In the genomic region with DNA sequence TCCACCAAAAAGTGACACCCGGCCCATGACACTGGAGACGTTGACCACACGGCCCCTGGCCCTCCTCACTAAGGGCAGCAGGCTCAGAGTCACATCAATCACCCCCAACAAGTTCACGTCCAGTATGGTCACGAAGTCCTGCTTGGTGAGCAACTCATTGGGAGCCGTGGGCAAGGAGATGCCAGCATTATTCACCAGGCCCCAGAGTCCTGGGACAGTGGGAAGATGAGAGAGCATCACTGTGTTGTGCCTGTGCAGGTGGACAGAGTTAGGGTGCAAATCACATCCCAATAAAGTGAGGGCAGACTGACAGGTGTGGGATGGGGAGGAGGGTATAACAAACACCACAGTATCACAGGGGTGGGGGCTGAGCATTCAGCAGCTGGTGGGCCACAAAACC, we compare ENCODE assay signal across 22 cellular contexts. TPM values are rescaled to one million over a fixed set of nuclear protein-coding genes. Genes with fewer than 3 reads are reported as not detected.
A peak's percentile ranks its signal among the peaks of the same experiment; 100 is the strongest.
DNase-seq lines count a peak whose midpoint lies in the region; ATAC-seq, FAIRE-seq and TF ChIP-seq lines count a peak whose summit lies in the region.
"Had no signal": no experiment of that assay in that cellular context is flagged by ENCODE, and none has a peak within 500 bp of the region (broad histone marks: within the 10 kb centered on the region; RNA-seq: fewer than 3 reads in every experiment).

No MANE protein-coding gene starts in this region.

- SMC1A ChIA-PET in GM12878 (lab: Charles Lee; ENCODE audit: uncharacterized antibody, unreplicated experiment) = no interaction called here

- TF ChIP-seq CTCF in GM13976 (IDR thresholded peaks at IDR 0.05; ENCODE audit: borderline replicate concordance, control extremely low read depth, extremely low read depth, insufficient read depth, missing control alignments) = no peak
- TF ChIP-seq CTCF in GM12878 (IDR thresholded peaks at IDR 0.05 in 2 of 3, conservative IDR thresholded peaks at IDR 0.05 in 1 of 3; ENCODE audit: control insufficient read depth in 2 of 3, extremely low read depth in 1 of 3, insufficient read depth in 1 of 3, low read depth in 3 of 3, low read length in 3 of 3) = no peak
- TF ChIP-seq CTCF in keratinocyte (optimal IDR thresholded peaks at IDR 0.05 in 1 of 3, IDR thresholded peaks at IDR 0.05 in 1 of 3, conservative IDR thresholded peaks at IDR 0.05 in 1 of 3; ENCODE audit: extremely low read depth in 1 of 3, insufficient read depth in 2 of 3, low read length in 3 of 3) = no peak

- peak; percentile 3 for DNase-seq in GM13976 (ENCODE audit: low spot score)
- DNase-seq in GM12878 (ENCODE audit: low read depth, low spot score) = no peak
- DNase-seq in keratinocyte (ENCODE audit: low read depth, low spot score) = no peak
- no peak for DNase-seq in urothelium cell line (ENCODE audit: low spot score)
- DNase-seq in MV-4-11 (lab: John Stamatoyannopoulos, UW) = no peak
- DNase-seq: COR-L47, DMS153, DND-41, GDM1, H7, KBM-7 had no signal

- no peak overlapping the region for H3K4me3 ChIP-seq in GM12878
- H3K4me3 ChIP-seq in keratinocyte (ENCODE audit: control insufficient read depth in 2 of 3, extremely low read depth in 1 of 3, insufficient read depth in 2 of 3, low read depth in 1 of 3, low read length in 3 of 3) = no peak overlapping the region
- H3K4me3 ChIP-seq: A549, GM23248 had no signal

- intact Hi-C loops in GM12878 (cut with micrococcal nuclease; ENCODE audit: unreplicated experiment) = no loop called here

- H3K27me3 ChIP-seq in GM12878 (replicated peaks in 1 of 2; ENCODE audit: control insufficient read depth in 2 of 2, insufficient read depth in 2 of 2, low read length in 1 of 2) (no peaks in the 10 kb centered on the region; a peak in 3 of 4 replicates), keratinocyte (ENCODE audit: control insufficient read depth, extremely low read depth, insufficient read depth, low read length) (no peaks in the 10 kb centered on the region)

- TF ChIP-seq EP300 in GM12878 (IDR thresholded peaks at IDR 0.05; ENCODE audit: borderline replicate concordance in 1 of 2, control insufficient read depth in 1 of 2, low read depth in 2 of 2, low read length in 2 of 2) = no peak

- no peaks in the 10 kb centered on the region for H3K4me1 ChIP-seq in GM12878 (ENCODE audit: control insufficient read depth, insufficient read depth, low read length)
- peaks cover 18% of the 10 kb centered on the region for H3K4me1 ChIP-seq in keratinocyte (ENCODE audit: control insufficient read depth, extremely low read depth, insufficient read depth, low read length)

- FAIRE-seq in GM12878 (lab: Jason Lieb, UNC) (peak; percentile 35), keratinocyte (lab: Jason Lieb, UNC) (peak; percentile 32), urothelium cell line (lab: Jason Lieb, UNC) (peak; percentile 70)
- FAIRE-seq: A549, D721Med, GM18507 had no signal

- ATAC-seq in GM12878 (no peak), HG03175 (IDR thresholded peaks at IDR 0.05; ENCODE audit: unreplicated experiment) (no peak), GM19395 (IDR thresholded peaks at IDR 0.05; ENCODE audit: unreplicated experiment) (no peak)
- ATAC-seq: CD8-positive, alpha-beta T cell had no signal

- H3K36me3 ChIP-seq in GM12878 (ENCODE audit: control insufficient read depth in 2 of 2, insufficient read depth in 2 of 2, low read length in 1 of 2) (no peaks in the 10 kb centered on the region), keratinocyte (ENCODE audit: control insufficient read depth in 2 of 2, extremely low read depth in 1 of 2, insufficient read depth in 2 of 2, low read length in 2 of 2) (no peaks in the 10 kb centered on the region)

- H3K27ac ChIP-seq in GM12878 (ENCODE audit: control insufficient read depth, insufficient read depth) = no peak overlapping the region
- no peak overlapping the region for H3K27ac ChIP-seq in keratinocyte (ENCODE audit: control insufficient read depth, insufficient read depth, low read length)
- H3K27ac ChIP-seq: GM23248 had no signal

- CTCF ChIA-PET in GM12878 (lab: Yijun Ruan, JAX) = no interaction called here

- H3K9me3 ChIP-seq in GM12878 (replicated peaks; ENCODE audit: control insufficient read depth, insufficient read depth, low read length) = peaks cover 2% of the 10 kb centered on the region; the same call in 1 of the 3 replicates
- H3K9me3 ChIP-seq in keratinocyte (ENCODE audit: control insufficient read depth, low read depth, low read length) = peaks cover 6% of the 10 kb centered on the region
- H3K9me3 ChIP-seq: A549 had no signal

- TF ChIP-seq RAD21 in GM12878 (IDR thresholded peaks at IDR 0.05; ENCODE audit: insufficient read depth, low read depth, low read length) = no peak

- RAD21 ChIA-PET in GM12878 (lab: Charles Lee; ENCODE audit: unreplicated experiment) = no interaction called here

- H3K79me2 ChIP-seq in GM12878 (ENCODE audit: control insufficient read depth, insufficient read depth, low read length) = no peaks in the 10 kb centered on the region
- H3K79me2 ChIP-seq in keratinocyte (ENCODE audit: control insufficient read depth, insufficient read depth, low read length) = no peaks in the 10 kb centered on the region

- no peaks in the 10 kb centered on the region for H4K20me1 ChIP-seq in GM12878 (ENCODE audit: control insufficient read depth, insufficient read depth)
- no peaks in the 10 kb centered on the region for H4K20me1 ChIP-seq in keratinocyte (ENCODE audit: control insufficient read depth, extremely low read depth, insufficient read depth, low read length)

- POLR2A ChIA-PET in GM12878 (lab: Charles Lee) = no interaction called here

- no peak for TF ChIP-seq POLR2A in GM12878 (IDR thresholded peaks at IDR 0.05; ENCODE audit: low read depth, low read length)

- no peak overlapping the region for H3K9ac ChIP-seq in GM12878 (ENCODE audit: control insufficient read depth, insufficient read depth, low read length)
- no peak overlapping the region for H3K9ac ChIP-seq in keratinocyte (ENCODE audit: control insufficient read depth, extremely low read depth, insufficient read depth, low read length)
- H3K9ac ChIP-seq: GM23248 had no signal

- no peak overlapping the region for H2AFZ ChIP-seq in GM12878 (ENCODE audit: control insufficient read depth, low read depth, low read length)
- no peak overlapping the region for H2AFZ ChIP-seq in keratinocyte (ENCODE audit: control insufficient read depth, low read length)
- H2AFZ ChIP-seq: GM23248 had no signal

- H3K4me2 ChIP-seq in GM12878 (ENCODE audit: control insufficient read depth, insufficient read depth) (no peak overlapping the region), keratinocyte (ENCODE audit: control insufficient read depth, extremely low read depth, insufficient read depth, low read depth, low read length) (no peak overlapping the region)

- H3K9me1 ChIP-seq in keratinocyte (ENCODE audit: control insufficient read depth, extremely low read depth, insufficient read depth, low read length) = no peaks in the 10 kb centered on the region

- 10% methylated on average over 6 of the region's 6 CpGs for WGBS in GM12878 (ENCODE audit: insufficient coverage, insufficient replicate concordance, low lambda C conversion rate, missing lambda C conversion rate)

- dilution Hi-C loops in keratinocyte (cut with MboI; ENCODE audit: extremely low pct_ligation_motif_present, low sequenced_read_pairs) = no loop called here

- in situ Hi-C loops in GM13976 (cut with MboI; ENCODE audit: low sequenced_read_pairs, unreplicated experiment) (no loop called here), GM12878 (cut with MboI) (no loop called here)

- no TSS peak for BruUV-seq in GM12878 (replicated peaks; lab: Mats Ljungman, UMichigan)

RNA-seq across cellular contexts. Expression of gene RDH16, which starts 2.5 kb away (rescaled TPM):
- total RNA-seq in GM12878 (2013; cell fraction: nucleolus; rRNA removed) = 0.98 and 1.3 TPM in 2 replicates
- total RNA-seq in GM12878 (2014; rRNA removed) (0.05 and 0.06 TPM in 2 replicates), GM12878 (2014; rRNA removed; fragmentation: Illumina TruSeq; extraction: Trizol) (0.04 TPM in 1 of 2 replicates, not detected in the other), GM12878 (2021) (0.31 TPM in 1 of 2 replicates, not detected in the other)
- polyA plus RNA-seq in GM12878 (2011; ENCODE audit: low read depth) = 0.21 TPM
- polyA plus RNA-seq in GM12878 (2011; rRNA removed) (0.03 and 0.05 TPM in 2 replicates), GM12878 (2014; fragmentation: Illumina TruSeq; extraction: Trizol) (0.09 TPM in 1 of 2 replicates, not detected in the other), GM12878 (2014; fragmentation: Nextera tagmentation; extraction: Ambion mirVana) (under 1 TPM; 0.04 to 0.08 TPM), GM12878 (2014; rRNA removed) (0.15 and 0.18 TPM in 2 replicates), GM12878 (2016; fragmentation: Nextera tagmentation; extraction: Ambion mirVana) (under 1 TPM; 0.05 to 0.07 TPM), keratinocyte (0.10 to 0.30 TPM (median 0.21 TPM) in 3 replicates)
- polyA plus RNA-seq in GM12878 (2011; cell fraction: cytosol; rRNA removed) = 0.04 and 0.05 TPM in 2 replicates
- polyA plus RNA-seq in GM12878 (2011; cell fraction: nucleus; rRNA removed) = 0.70 and 0.76 TPM in 2 replicates
- 0.15 and 0.19 TPM in 2 replicates for polyA plus RNA-seq in GM12878 (2012)
- 0.07 and 0.10 TPM in 2 replicates for polyA minus RNA-seq in GM12878 (2011; rRNA and poly(A)+ RNA removed)
- not detected in 2 replicates for polyA minus RNA-seq in GM12878 (2011; cell fraction: cytosol; rRNA and poly(A)+ RNA removed)
- 0.12 TPM in 1 of 2 replicates, not detected in the other for polyA minus RNA-seq in GM12878 (2011; cell fraction: nucleus; rRNA and poly(A)+ RNA removed)
- polyA plus RNA-seq in keratinocyte (2011; ENCODE audit: low read depth) = 0.66 TPM
- 0.02 and 0.04 TPM in 2 replicates for polyA plus RNA-seq in keratinocyte (2011; cell fraction: cytosol; rRNA removed)
- 0.37 and 0.47 TPM in 2 replicates for polyA plus RNA-seq in keratinocyte (2011; cell fraction: nucleus; rRNA removed)
- 0.05 and 1.0 TPM in 2 replicates for polyA plus RNA-seq in keratinocyte (2012; ENCODE audit: low replicate concordance)
- 0.10 to 0.33 TPM in 2 of 3 replicates, not detected in the other for polyA minus RNA-seq in keratinocyte
- not detected for polyA minus RNA-seq in keratinocyte (2011; cell fraction: cytosol; rRNA and poly(A)+ RNA removed)
- polyA minus RNA-seq in keratinocyte (2011; cell fraction: nucleus; rRNA and poly(A)+ RNA removed) = 0.21 and 0.39 TPM in 2 replicates
- total RNA-seq: GM23248, IMR-90 had no signal
- polyA plus RNA-seq: CD14-positive monocyte, GM23248, IMR-90 had no signal

RNA-seq across cellular contexts. Expression of gene SDR9C7, which starts 20.7 kb away (rescaled TPM):
- not detected in 2 replicates for total RNA-seq in GM12878 (2013; cell fraction: nucleolus; rRNA removed)
- total RNA-seq in GM12878 (2014; rRNA removed) (not detected in 2 replicates), GM12878 (2014; rRNA removed; fragmentation: Illumina TruSeq; extraction: Trizol) (not detected in 2 replicates), GM12878 (2021) (not detected in 2 replicates)
- not detected for polyA plus RNA-seq in GM12878 (2011; ENCODE audit: low read depth)
- polyA plus RNA-seq in GM12878 (2011; rRNA removed) (0.06 TPM in 1 of 2 replicates, not detected in the other), GM12878 (2014; fragmentation: Illumina TruSeq; extraction: Trizol) (not detected in 2 replicates), GM12878 (2014; fragmentation: Nextera tagmentation; extraction: Ambion mirVana) (not detected), GM12878 (2014; rRNA removed) (0.04 TPM in 1 of 2 replicates, not detected in the other), GM12878 (2016; fragmentation: Nextera tagmentation; extraction: Ambion mirVana) (not detected), keratinocyte (1.3 to 2.4 TPM (median 1.3 TPM) in 3 replicates)
- not detected in 2 replicates for polyA plus RNA-seq in GM12878 (2011; cell fraction: cytosol; rRNA removed)
- 0.07 TPM in 1 of 2 replicates, not detected in the other for polyA plus RNA-seq in GM12878 (2011; cell fraction: nucleus; rRNA removed)
- polyA plus RNA-seq in GM12878 (2012) = not detected in 2 replicates
- 0.15 TPM in 1 of 2 replicates, not detected in the other for polyA minus RNA-seq in GM12878 (2011; rRNA and poly(A)+ RNA removed)
- not detected in 2 replicates for polyA minus RNA-seq in GM12878 (2011; cell fraction: cytosol; rRNA and poly(A)+ RNA removed)
- polyA minus RNA-seq in GM12878 (2011; cell fraction: nucleus; rRNA and poly(A)+ RNA removed) = not detected in 2 replicates
- 12.8 TPM for polyA plus RNA-seq in keratinocyte (2011; ENCODE audit: low read depth)
- polyA plus RNA-seq in keratinocyte (2011; cell fraction: cytosol; rRNA removed) = 0.34 and 0.73 TPM in 2 replicates
- 1.7 and 2.2 TPM in 2 replicates for polyA plus RNA-seq in keratinocyte (2011; cell fraction: nucleus; rRNA removed)
- polyA plus RNA-seq in keratinocyte (2012; ENCODE audit: low replicate concordance) = 0.70 and 34.2 TPM in 2 replicates
- polyA minus RNA-seq in keratinocyte = 0.83 to 1.8 TPM (median 0.95 TPM) in 3 replicates
- polyA minus RNA-seq in keratinocyte (2011; cell fraction: cytosol; rRNA and poly(A)+ RNA removed) = 1.5 TPM
- polyA minus RNA-seq in keratinocyte (2011; cell fraction: nucleus; rRNA and poly(A)+ RNA removed) = 0.78 and 1.3 TPM in 2 replicates
- total RNA-seq: CD8-positive, alpha-beta T cell; GM23248; IMR-90 had no signal
- polyA plus RNA-seq: A549, AG04450, BJ, CD14-positive monocyte, GM23248, IMR-90 had no signal

RNA-seq across cellular contexts. Expression of gene ZBTB39, which starts 51.4 kb away (rescaled TPM):
- 14.3 and 16.7 TPM in 2 replicates for total RNA-seq in GM12878 (2013; cell fraction: nucleolus; rRNA removed)
- total RNA-seq in GM12878 (2014; rRNA removed) (5.0 and 5.3 TPM in 2 replicates), GM12878 (2014; rRNA removed; fragmentation: Illumina TruSeq; extraction: Trizol) (4.0 and 4.1 TPM in 2 replicates), GM12878 (2021) (5.6 and 6.0 TPM in 2 replicates)
- 3.0 TPM for polyA plus RNA-seq in GM12878 (2011; ENCODE audit: low read depth)
- polyA plus RNA-seq in GM12878 (2011; rRNA removed) (5.2 and 6.8 TPM in 2 replicates), GM12878 (2014; fragmentation: Illumina TruSeq; extraction: Trizol) (4.7 and 4.8 TPM in 2 replicates), GM12878 (2014; fragmentation: Nextera tagmentation; extraction: Ambion mirVana) (under 1 TPM; 0.88 to 0.93 TPM), GM12878 (2014; rRNA removed) (4.2 and 4.4 TPM in 2 replicates), GM12878 (2016; fragmentation: Nextera tagmentation; extraction: Ambion mirVana) (1 to 10 TPM; 3.0 to 4.4 TPM), keratinocyte (3.4 to 5.4 TPM (median 4.1 TPM) in 3 replicates)
- 5.6 and 6.2 TPM in 2 replicates for polyA plus RNA-seq in GM12878 (2011; cell fraction: cytosol; rRNA removed)
- 9.2 TPM in 2 replicates for polyA plus RNA-seq in GM12878 (2011; cell fraction: nucleus; rRNA removed)
- polyA plus RNA-seq in GM12878 (2012) = 3.3 and 3.6 TPM in 2 replicates
- 8.4 and 9.3 TPM in 2 replicates for polyA minus RNA-seq in GM12878 (2011; rRNA and poly(A)+ RNA removed)
- 2.5 and 2.8 TPM in 2 replicates for polyA minus RNA-seq in GM12878 (2011; cell fraction: cytosol; rRNA and poly(A)+ RNA removed)
- polyA minus RNA-seq in GM12878 (2011; cell fraction: nucleus; rRNA and poly(A)+ RNA removed) = 9.3 and 13.8 TPM in 2 replicates
- 0.42 TPM for polyA plus RNA-seq in keratinocyte (2011; ENCODE audit: low read depth)
- 2.6 and 3.3 TPM in 2 replicates for polyA plus RNA-seq in keratinocyte (2011; cell fraction: cytosol; rRNA removed)
- polyA plus RNA-seq in keratinocyte (2011; cell fraction: nucleus; rRNA removed) = 6.0 and 7.3 TPM in 2 replicates
- polyA plus RNA-seq in keratinocyte (2012; ENCODE audit: low replicate concordance) = 2.1 and 3.3 TPM in 2 replicates
- 5.9 to 7.9 TPM (median 6.9 TPM) in 3 replicates for polyA minus RNA-seq in keratinocyte
- 2.5 TPM for polyA minus RNA-seq in keratinocyte (2011; cell fraction: cytosol; rRNA and poly(A)+ RNA removed)
- 5.8 and 9.4 TPM in 2 replicates for polyA minus RNA-seq in keratinocyte (2011; cell fraction: nucleus; rRNA and poly(A)+ RNA removed)
